Comparison of ENCODE assay signal across 1 cellular context in the genomic region with DNA sequence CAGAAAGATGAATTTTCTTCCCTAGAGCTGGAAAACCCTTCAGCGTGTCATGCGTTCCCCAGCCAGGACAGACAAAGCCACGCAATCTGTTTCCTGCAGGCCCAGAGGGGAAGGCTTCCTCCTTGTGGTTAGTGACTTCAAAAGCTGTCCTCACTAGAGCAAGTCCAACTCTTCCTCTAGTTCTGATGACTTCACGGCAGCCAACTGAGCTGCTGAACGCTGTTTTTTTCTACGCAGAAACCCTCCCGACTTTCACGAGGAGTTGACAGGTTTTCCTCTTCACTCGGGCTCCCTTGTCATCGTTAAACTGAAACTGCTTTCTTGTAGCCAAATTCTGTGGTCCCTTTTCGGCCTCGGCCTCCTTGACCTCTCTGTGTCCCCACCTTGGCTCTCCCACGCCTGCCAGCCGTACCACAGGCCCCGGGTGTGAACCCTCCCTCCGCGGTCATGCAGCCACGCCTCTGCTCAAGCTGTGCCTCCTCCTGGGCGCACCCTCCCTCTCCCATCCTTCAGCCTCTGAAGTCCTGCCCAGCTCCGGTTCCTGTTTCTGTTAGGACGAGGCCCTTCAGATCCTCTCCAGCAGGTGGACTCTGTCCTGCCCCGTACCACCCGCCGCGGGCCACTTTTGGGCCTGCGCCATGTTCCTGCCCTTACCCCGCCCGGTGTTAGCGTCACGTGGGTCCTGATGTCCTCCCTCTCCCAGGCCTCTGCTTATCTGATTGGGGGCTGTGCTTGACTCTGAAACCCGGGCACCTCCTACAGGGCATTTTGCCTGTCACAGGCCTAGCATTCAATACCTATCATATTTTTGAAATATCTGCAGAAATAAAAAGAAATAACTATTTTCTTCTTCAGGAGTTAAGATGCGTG.
TF ChIP-seq lines count a peak whose summit lies in the region.

No MANE protein-coding gene starts in this region.

TF ChIP-seq in K562, 482 proteins besides CTCF, POLR2A, EP300 and RAD21 (continued from another document and continues in another):
- TF ChIP-seq, protein P1, sequence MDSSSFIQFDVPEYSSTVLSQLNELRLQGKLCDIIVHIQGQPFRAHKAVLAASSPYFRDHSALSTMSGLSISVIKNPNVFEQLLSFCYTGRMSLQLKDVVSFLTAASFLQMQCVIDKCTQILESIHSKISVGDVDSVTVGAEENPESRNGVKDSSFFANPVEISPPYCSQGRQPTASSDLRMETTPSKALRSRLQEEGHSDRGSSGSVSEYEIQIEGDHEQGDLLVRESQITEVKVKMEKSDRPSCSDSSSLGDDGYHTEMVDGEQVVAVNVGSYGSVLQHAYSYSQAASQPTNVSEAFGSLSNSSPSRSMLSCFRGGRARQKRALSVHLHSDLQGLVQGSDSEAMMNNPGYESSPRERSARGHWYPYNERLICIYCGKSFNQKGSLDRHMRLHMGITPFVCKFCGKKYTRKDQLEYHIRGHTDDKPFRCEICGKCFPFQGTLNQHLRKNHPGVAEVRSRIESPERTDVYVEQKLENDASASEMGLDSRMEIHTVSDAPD (CRISPR knock-in tag; IDR thresholded peaks at IDR 0.05): no peak
- TF ChIP-seq, protein P2, sequence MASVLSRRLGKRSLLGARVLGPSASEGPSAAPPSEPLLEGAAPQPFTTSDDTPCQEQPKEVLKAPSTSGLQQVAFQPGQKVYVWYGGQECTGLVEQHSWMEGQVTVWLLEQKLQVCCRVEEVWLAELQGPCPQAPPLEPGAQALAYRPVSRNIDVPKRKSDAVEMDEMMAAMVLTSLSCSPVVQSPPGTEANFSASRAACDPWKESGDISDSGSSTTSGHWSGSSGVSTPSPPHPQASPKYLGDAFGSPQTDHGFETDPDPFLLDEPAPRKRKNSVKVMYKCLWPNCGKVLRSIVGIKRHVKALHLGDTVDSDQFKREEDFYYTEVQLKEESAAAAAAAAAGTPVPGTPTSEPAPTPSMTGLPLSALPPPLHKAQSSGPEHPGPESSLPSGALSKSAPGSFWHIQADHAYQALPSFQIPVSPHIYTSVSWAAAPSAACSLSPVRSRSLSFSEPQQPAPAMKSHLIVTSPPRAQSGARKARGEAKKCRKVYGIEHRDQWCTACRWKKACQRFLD (CRISPR knock-in tag; IDR thresholded peaks at IDR 0.05): peak; percentile 96
- TF ChIP-seq CBX8 (IDR thresholded peaks at IDR 0.05; ENCODE audit: borderline replicate concordance, extremely low read depth, low read depth, low read length, poor library complexity, severe bottlenecking) (no peak), ZNF444 (CRISPR knock-in tag; IDR thresholded peaks at IDR 0.05) (no peak), ZNF764 (CRISPR knock-in tag; IDR thresholded peaks at IDR 0.05; ENCODE audit: low read depth) (peak; percentile 80), CSDE1 (IDR thresholded peaks at IDR 0.05) (no peak), SMC3 (conservative IDR thresholded peaks at IDR 0.05; ENCODE audit: insufficient read depth, low read depth, low read length) (0 out of 2 replicates have a peak, but pooled peaks have one; percentile 36), HDAC3 (IDR thresholded peaks at IDR 0.05; ENCODE audit: borderline replicate concordance, partially characterized antibody) (no peak), ADNP (tag; IDR thresholded peaks at IDR 0.05) (0 out of 2 replicates have a peak, but pooled peaks have one; percentile 50), FOXA1 (IDR thresholded peaks at IDR 0.05; ENCODE audit: borderline replicate concordance) (no peak), ATF1 (CRISPR knock-in tag; IDR thresholded peaks at IDR 0.05) (no peak), ATF1 (tag; IDR thresholded peaks at IDR 0.05) (peak; percentile 92), NR0B1 (IDR thresholded peaks at IDR 0.05; ENCODE audit: partially characterized antibody) (no peak), ZNF717 (CRISPR knock-in tag; IDR thresholded peaks at IDR 0.05) (no peak), ZBTB33 (CRISPR knock-in tag; IDR thresholded peaks at IDR 0.05) (peak; percentile 62), U2AF2 (optimal IDR thresholded peaks at IDR 0.05; ENCODE audit: low read depth, low read length) (no peak), ZNF354B (CRISPR knock-in tag; IDR thresholded peaks at IDR 0.05) (no peak), ATF3 (IDR thresholded peaks at IDR 0.05) (peak; percentile 77), ATF3 (CRISPR knock-in tag; conservative IDR thresholded peaks at IDR 0.05) (0 out of 2 replicates have a peak, but pooled peaks have one; percentile 4), ETS2 (tag; IDR thresholded peaks at IDR 0.05; ENCODE audit: borderline replicate concordance, poor library complexity, severe bottlenecking) (no peak), HINFP (tag; conservative IDR thresholded peaks at IDR 0.05; ENCODE audit: low read depth) (no peak), PHF20 (IDR thresholded peaks at IDR 0.05; ENCODE audit: partially characterized antibody) (no peak), BHLHE40 (IDR thresholded peaks at IDR 0.05; ENCODE audit: low read length) (peak; percentile 92), POLR2H (tag; IDR thresholded peaks at IDR 0.05; ENCODE audit: low read depth) (peak; percentile 80), PHB (CRISPR knock-in tag; IDR thresholded peaks at IDR 0.05) (no peak), PYGO2 (tag; IDR thresholded peaks at IDR 0.05) (no peak), RBM34 (IDR thresholded peaks at IDR 0.05; ENCODE audit: borderline replicate concordance, insufficient read depth, low read length) (no peak), KDM5B (IDR thresholded peaks at IDR 0.05; ENCODE audit: insufficient replicate concordance, low read depth, low read length) (peak; percentile 64), MAFF (IDR thresholded peaks at IDR 0.05; ENCODE audit: low read length) (no peak), STAT5B (CRISPR knock-in tag; IDR thresholded peaks at IDR 0.05) (no peak), TARDBP (IDR thresholded peaks at IDR 0.05) (peak; percentile 54)
- TF ChIP-seq, protein P3, sequence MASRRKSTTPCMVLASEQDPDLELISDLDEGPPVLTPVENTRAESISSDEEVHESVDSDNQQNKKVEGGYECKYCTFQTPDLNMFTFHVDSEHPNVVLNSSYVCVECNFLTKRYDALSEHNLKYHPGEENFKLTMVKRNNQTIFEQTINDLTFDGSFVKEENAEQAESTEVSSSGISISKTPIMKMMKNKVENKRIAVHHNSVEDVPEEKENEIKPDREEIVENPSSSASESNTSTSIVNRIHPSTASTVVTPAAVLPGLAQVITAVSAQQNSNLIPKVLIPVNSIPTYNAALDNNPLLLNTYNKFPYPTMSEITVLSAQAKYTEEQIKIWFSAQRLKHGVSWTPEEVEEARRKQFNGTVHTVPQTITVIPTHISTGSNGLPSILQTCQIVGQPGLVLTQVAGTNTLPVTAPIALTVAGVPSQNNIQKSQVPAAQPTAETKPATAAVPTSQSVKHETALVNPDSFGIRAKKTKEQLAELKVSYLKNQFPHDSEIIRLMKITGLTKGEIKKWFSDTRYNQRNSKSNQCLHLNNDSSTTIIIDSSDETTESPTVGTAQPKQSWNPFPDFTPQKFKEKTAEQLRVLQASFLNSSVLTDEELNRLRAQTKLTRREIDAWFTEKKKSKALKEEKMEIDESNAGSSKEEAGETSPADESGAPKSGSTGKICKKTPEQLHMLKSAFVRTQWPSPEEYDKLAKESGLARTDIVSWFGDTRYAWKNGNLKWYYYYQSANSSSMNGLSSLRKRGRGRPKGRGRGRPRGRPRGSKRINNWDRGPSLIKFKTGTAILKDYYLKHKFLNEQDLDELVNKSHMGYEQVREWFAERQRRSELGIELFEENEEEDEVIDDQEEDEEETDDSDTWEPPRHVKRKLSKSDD (conservative IDR thresholded peaks at IDR 0.05; ENCODE audit: low read length): no peak
- TF ChIP-seq, protein P4, sequence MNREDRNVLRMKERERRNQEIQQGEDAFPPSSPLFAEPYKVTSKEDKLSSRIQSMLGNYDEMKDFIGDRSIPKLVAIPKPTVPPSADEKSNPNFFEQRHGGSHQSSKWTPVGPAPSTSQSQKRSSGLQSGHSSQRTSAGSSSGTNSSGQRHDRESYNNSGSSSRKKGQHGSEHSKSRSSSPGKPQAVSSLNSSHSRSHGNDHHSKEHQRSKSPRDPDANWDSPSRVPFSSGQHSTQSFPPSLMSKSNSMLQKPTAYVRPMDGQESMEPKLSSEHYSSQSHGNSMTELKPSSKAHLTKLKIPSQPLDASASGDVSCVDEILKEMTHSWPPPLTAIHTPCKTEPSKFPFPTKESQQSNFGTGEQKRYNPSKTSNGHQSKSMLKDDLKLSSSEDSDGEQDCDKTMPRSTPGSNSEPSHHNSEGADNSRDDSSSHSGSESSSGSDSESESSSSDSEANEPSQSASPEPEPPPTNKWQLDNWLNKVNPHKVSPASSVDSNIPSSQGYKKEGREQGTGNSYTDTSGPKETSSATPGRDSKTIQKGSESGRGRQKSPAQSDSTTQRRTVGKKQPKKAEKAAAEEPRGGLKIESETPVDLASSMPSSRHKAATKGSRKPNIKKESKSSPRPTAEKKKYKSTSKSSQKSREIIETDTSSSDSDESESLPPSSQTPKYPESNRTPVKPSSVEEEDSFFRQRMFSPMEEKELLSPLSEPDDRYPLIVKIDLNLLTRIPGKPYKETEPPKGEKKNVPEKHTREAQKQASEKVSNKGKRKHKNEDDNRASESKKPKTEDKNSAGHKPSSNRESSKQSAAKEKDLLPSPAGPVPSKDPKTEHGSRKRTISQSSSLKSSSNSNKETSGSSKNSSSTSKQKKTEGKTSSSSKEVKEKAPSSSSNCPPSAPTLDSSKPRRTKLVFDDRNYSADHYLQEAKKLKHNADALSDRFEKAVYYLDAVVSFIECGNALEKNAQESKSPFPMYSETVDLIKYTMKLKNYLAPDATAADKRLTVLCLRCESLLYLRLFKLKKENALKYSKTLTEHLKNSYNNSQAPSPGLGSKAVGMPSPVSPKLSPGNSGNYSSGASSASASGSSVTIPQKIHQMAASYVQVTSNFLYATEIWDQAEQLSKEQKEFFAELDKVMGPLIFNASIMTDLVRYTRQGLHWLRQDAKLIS (CRISPR knock-in tag; IDR thresholded peaks at IDR 0.05): peak; percentile 70; the same call in 1 of the 2 replicates
- TF ChIP-seq, protein P5, sequence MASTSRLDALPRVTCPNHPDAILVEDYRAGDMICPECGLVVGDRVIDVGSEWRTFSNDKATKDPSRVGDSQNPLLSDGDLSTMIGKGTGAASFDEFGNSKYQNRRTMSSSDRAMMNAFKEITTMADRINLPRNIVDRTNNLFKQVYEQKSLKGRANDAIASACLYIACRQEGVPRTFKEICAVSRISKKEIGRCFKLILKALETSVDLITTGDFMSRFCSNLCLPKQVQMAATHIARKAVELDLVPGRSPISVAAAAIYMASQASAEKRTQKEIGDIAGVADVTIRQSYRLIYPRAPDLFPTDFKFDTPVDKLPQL (IDR thresholded peaks at IDR 0.05; ENCODE audit: extremely low read depth, insufficient read length): no peak
- TF ChIP-seq, protein P6, sequence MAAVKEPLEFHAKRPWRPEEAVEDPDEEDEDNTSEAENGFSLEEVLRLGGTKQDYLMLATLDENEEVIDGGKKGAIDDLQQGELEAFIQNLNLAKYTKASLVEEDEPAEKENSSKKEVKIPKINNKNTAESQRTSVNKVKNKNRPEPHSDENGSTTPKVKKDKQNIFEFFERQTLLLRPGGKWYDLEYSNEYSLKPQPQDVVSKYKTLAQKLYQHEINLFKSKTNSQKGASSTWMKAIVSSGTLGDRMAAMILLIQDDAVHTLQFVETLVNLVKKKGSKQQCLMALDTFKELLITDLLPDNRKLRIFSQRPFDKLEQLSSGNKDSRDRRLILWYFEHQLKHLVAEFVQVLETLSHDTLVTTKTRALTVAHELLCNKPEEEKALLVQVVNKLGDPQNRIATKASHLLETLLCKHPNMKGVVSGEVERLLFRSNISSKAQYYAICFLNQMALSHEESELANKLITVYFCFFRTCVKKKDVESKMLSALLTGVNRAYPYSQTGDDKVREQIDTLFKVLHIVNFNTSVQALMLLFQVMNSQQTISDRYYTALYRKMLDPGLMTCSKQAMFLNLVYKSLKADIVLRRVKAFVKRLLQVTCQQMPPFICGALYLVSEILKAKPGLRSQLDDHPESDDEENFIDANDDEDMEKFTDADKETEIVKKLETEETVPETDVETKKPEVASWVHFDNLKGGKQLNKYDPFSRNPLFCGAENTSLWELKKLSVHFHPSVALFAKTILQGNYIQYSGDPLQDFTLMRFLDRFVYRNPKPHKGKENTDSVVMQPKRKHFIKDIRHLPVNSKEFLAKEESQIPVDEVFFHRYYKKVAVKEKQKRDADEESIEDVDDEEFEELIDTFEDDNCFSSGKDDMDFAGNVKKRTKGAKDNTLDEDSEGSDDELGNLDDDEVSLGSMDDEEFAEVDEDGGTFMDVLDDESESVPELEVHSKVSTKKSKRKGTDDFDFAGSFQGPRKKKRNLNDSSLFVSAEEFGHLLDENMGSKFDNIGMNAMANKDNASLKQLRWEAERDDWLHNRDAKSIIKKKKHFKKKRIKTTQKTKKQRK (IDR thresholded peaks at IDR 0.05; ENCODE audit: borderline replicate concordance, low read depth, low read length): no peak
